29 cellular contexts compared by ENCODE assay signal in the genomic region with DNA sequence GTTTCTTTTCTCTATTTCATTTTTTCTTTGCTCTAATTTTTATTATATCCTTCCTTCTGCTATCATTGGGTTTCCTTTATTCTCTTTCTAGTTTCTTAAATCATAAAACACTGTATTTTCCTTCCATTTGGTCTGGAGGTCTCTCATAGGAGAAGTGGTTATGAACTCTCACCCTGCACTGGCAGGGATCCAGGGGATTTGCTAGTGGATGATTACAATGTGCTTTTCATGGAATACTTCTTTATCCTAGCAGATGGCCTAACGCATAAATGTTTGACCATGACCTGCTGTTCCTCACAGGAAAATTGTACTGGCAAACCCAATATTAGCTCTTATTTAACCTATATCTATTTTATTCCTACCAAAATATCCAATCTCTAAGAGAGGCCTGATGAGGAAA.
"Had no signal": no experiment of that assay in that cellular context is flagged by ENCODE, and none has a peak within 500 bp of the region (broad histone marks: within the 10 kb centered on the region; RNA-seq: fewer than 3 reads in every experiment).

No MANE protein-coding gene starts in this region.

- H3K36me3 ChIP-seq: adrenal gland, ascending aorta, cardiac muscle cell, ovary, right lobe of liver, thyroid gland, upper lobe of right lung had no signal

- ATAC-seq: activated CD8-positive, alpha-beta memory T cell treated with anti-CD3 and anti-CD28 coated beads, Interleukin-2, amount 10 ng/mL, durations not matched to agents 7 days and 5 days; activated CD8-positive, alpha-beta T cell treated with anti-CD3 and anti-CD28 coated beads, Interleukin-2, amount 10 ng/mL, durations not matched to agents 7 days and 5 days; left cardiac atrium; left ventricle myocardium superior; right lobe of liver; stimulated activated effector memory CD8-positive, alpha-beta T cell treated with anti-CD3 and anti-CD28 coated beads, Interleukin-12 subunit alpha, Interleukin-12 subunit beta, amount 100 ng/mL, for 72 hours; T-helper 17 cell; upper lobe of right lung; WTC11 had no signal

- H3K27ac ChIP-seq: adrenal gland, ascending aorta, cardiac muscle cell, coronary artery, dorsolateral prefrontal cortex, ovary, right lobe of liver, skin epidermis, thyroid gland, upper lobe of right lung had no signal

- H3K27me3 ChIP-seq: adrenal gland, ascending aorta, cardiac muscle cell, dorsolateral prefrontal cortex, ovary, right lobe of liver, thyroid gland, upper lobe of right lung had no signal

- H3K9me3 ChIP-seq: adrenal gland, ascending aorta, ovary, right lobe of liver, thyroid gland, upper lobe of right lung had no signal

- DNase-seq: activated CD4-positive, alpha-beta T cell treated with anti-CD3 and anti-CD28 coated beads, Interleukin-2, amount 50 U/mL, for 1 hour; activated CD8-positive, alpha-beta memory T cell treated with anti-CD3 and anti-CD28 coated beads, Interleukin-2, amount 10 ng/mL, durations not matched to agents 7 days and 5 days; activated CD8-positive, alpha-beta T cell treated with anti-CD3 and anti-CD28 coated beads, Interleukin-2, amount 10 ng/mL, durations not matched to agents 7 days and 5 days; activated effector memory CD4-positive, alpha-beta T cell treated with anti-CD3 and anti-CD28 coated beads, Interleukin-2, amount 50 U/mL, for 16 hours; activated naive CD4-positive, alpha-beta T cell treated with anti-CD3 and anti-CD28 coated beads for 36 hours; activated naive CD8-positive, alpha-beta T cell treated with anti-CD3 and anti-CD28 coated beads for 36 hours; activated T-cell treated with anti-CD3 and anti-CD28 coated beads for 4 hours; adrenal gland; dorsolateral prefrontal cortex; effector memory CD4-positive, alpha-beta T cell; hippocampal formation; left cardiac atrium; left ventricle myocardium superior; mammary epithelial cell; naive B cell; ovary; right lobe of liver; stimulated activated CD4-positive, alpha-beta T cell treated with anti-CD3 and anti-CD28 coated beads, Interleukin-12 subunit alpha, Interleukin-12 subunit beta, amount 100 ng/mL, for 4 hours; stimulated activated CD4-positive, alpha-beta T cell treated with anti-CD3 and anti-CD28 coated beads, Interleukin-4, amount 100 ng/mL, for 1 hour; substantia nigra; T-helper 17 cell; thyroid gland; upper lobe of right lung had no signal

- H3K4me3 ChIP-seq: adrenal gland, ascending aorta, cardiac muscle cell, coronary artery, dorsolateral prefrontal cortex, ovary, right lobe of liver, skin epidermis, thyroid gland, upper lobe of right lung had no signal
